2 cellular contexts compared by ENCODE assay signal in genomic region chr7:6232534-6232933, GRCh38.
TF ChIP-seq lines count a peak whose summit lies in the region.

No MANE protein-coding gene starts in this region.

TF ChIP-seq in HepG2, 621 proteins besides CTCF, POLR2A, EP300 and RAD21 (continues in another document):
- TF ChIP-seq LCORL (IDR thresholded peaks at IDR 0.05) (no peak), LCORL (CRISPR knock-in tag; IDR thresholded peaks at IDR 0.05) (no peak), ZNF143 (CRISPR knock-in tag; IDR thresholded peaks at IDR 0.05) (no peak), ZBTB37 (CRISPR knock-in tag; IDR thresholded peaks at IDR 0.05) (no peak), BATF2 (CRISPR knock-in tag; IDR thresholded peaks at IDR 0.05) (no peak), ZNF207 (IDR thresholded peaks at IDR 0.05; ENCODE audit: borderline replicate concordance) (no peak), MYC (CRISPR knock-in tag; IDR thresholded peaks at IDR 0.05; ENCODE audit: borderline replicate concordance) (no peak), DPF2 (CRISPR knock-in tag; IDR thresholded peaks at IDR 0.05; ENCODE audit: borderline replicate concordance, low read depth) (no peak), SP4 (CRISPR knock-in tag; IDR thresholded peaks at IDR 0.05) (no peak), RNF219 (CRISPR knock-in tag; IDR thresholded peaks at IDR 0.05) (no peak), SCMH1 (CRISPR knock-in tag; IDR thresholded peaks at IDR 0.05; ENCODE audit: borderline replicate concordance) (no peak), AGO1 (IDR thresholded peaks at IDR 0.05; ENCODE audit: low read depth, low read length, poor library complexity, severe bottlenecking) (no peak), YY1 (IDR thresholded peaks at IDR 0.05; ENCODE audit: insufficient read depth, insufficient replicate concordance, low read depth, low read length) (no peak), KDM3A (CRISPR knock-in tag; IDR thresholded peaks at IDR 0.05; ENCODE audit: low read depth) (no peak), ELF4 (CRISPR knock-in tag; IDR thresholded peaks at IDR 0.05; ENCODE audit: borderline replicate concordance) (no peak), DBP (CRISPR knock-in tag; IDR thresholded peaks at IDR 0.05; ENCODE audit: not compliant biosample characterization) (no peak), ZNF530 (CRISPR knock-in tag; IDR thresholded peaks at IDR 0.05; ENCODE audit: low read depth) (no peak), NFAT5 (CRISPR knock-in tag; IDR thresholded peaks at IDR 0.05) (no peak)

TF ChIP-seq in K562, 482 proteins besides CTCF, POLR2A, EP300 and RAD21:
- TF ChIP-seq ETV6 (IDR thresholded peaks at IDR 0.05; ENCODE audit: borderline replicate concordance in 1 of 2, low read depth in 2 of 2, low read length in 1 of 2) (peak in 1 of 2 experiments; percentile 57; a peak in 1 of 4 replicates), ETV6 (CRISPR knock-in tag; IDR thresholded peaks at IDR 0.05; ENCODE audit: borderline replicate concordance) (no peak), NRF1 (conservative IDR thresholded peaks at IDR 0.05 in 1 of 2, IDR thresholded peaks at IDR 0.05 in 1 of 2) (0 out of 4 replicates have a peak, but pooled peaks of 1 of the 2 experiments have one; percentile 15), ETV1 (tag; conservative IDR thresholded peaks at IDR 0.05; ENCODE audit: low read depth) (peak; percentile 32; the same call in 1 of the 2 replicates), SMAD4 (CRISPR knock-in tag; conservative IDR thresholded peaks at IDR 0.05) (peak; percentile 21; the same call in 1 of the 2 replicates), ZNF217 (CRISPR knock-in tag; IDR thresholded peaks at IDR 0.05) (no peak), ZBTB1 (CRISPR knock-in tag; IDR thresholded peaks at IDR 0.05; ENCODE audit: borderline replicate concordance, low read depth) (0 out of 2 replicates have a peak, but pooled peaks have one; percentile 47)
